32 cellular contexts compared by ENCODE assay signal in genomic region chr16:54055864-54056263, GRCh38.
A peak's percentile ranks its signal among the peaks of the same experiment; 100 is the strongest.
DNase-seq lines count a peak whose midpoint lies in the region; ATAC-seq, FAIRE-seq and TF ChIP-seq lines count a peak whose summit lies in the region.
"Had no signal": no experiment of that assay in that cellular context is flagged by ENCODE, and none has a peak within 500 bp of the region (broad histone marks: within the 10 kb centered on the region; RNA-seq: fewer than 3 reads in every experiment).

No MANE protein-coding gene starts in this region.

- TF ChIP-seq POLR2A in heart left ventricle (IDR thresholded peaks at IDR 0.05) = no peak

- no peak overlapping the region for H3K4me3 ChIP-seq in heart left ventricle
- H3K4me3 ChIP-seq: A549, dorsolateral prefrontal cortex, neural progenitor cell had no signal

- intact Hi-C loops in heart left ventricle (cut with DNase I) (no loop called here), Right ventricle myocardium superior (cut with DNase I) (no loop called here)

- peaks cover 0 to 5% (median 0%) of the 10 kb centered on the region in 12 donors for H3K9me3 ChIP-seq in heart left ventricle
- H3K9me3 ChIP-seq: A549 had no signal

- ATAC-seq in heart left ventricle (peak in 3 of 4 donors; percentile 38 to 62 (median 43)), Right ventricle myocardium superior (ENCODE audit: poor library complexity) (no peak), HG02981 (IDR thresholded peaks at IDR 0.05; ENCODE audit: unreplicated experiment) (no peak)
- ATAC-seq: A549; right cardiac atrium; stimulated activated memory B cell treated with anti-CD40 and anti-IgM and Interleukin-4, amounts not matched to agents 10 μg/mL and 1 μg/mL and 100 μg/mL, for 72 hours had no signal

- peaks cover 0 to 15% (median 0%) of the 10 kb centered on the region in 12 donors for H3K4me1 ChIP-seq in heart left ventricle
- H3K4me1 ChIP-seq: A549 had no signal

- DNase-seq in heart left ventricle = no peak
- DNase-seq in Right ventricle myocardium superior = no peak
- peak; percentile 39 for DNase-seq in RPMI7951 (ENCODE audit: low read depth)
- DNase-seq in dermis microvascular lymphatic vessel endothelial cell (ENCODE audit: low read depth in 2 of 2) = peak; percentile 60 to 81
- DNase-seq in urothelium cell line (ENCODE audit: low spot score) = peak; percentile 19
- no peak for DNase-seq in epidermal melanocyte (ENCODE audit: insufficient read length, low spot score)
- DNase-seq in LoVo (ENCODE audit: low spot score) = no peak
- DNase-seq: activated CD4-positive, alpha-beta T cell treated with anti-CD3 and anti-CD28 coated beads for 4 hours; activated effector memory CD4-positive, alpha-beta T cell treated with anti-CD3 and anti-CD28 coated beads, Interleukin-2, amount 50 U/mL, for 16 hours; activated naive CD8-positive, alpha-beta T cell treated with anti-CD3 and anti-CD28 coated beads, Interleukin-2, amount 10 ng/mL, durations not matched to agents 7 days and 5 days; AML-193; CD4-positive, alpha-beta T cell; dorsolateral prefrontal cortex; EL; head of caudate nucleus; mesenchymal stem cell; NCI-H1105 treated with DMSO at 0.1 percent for 48 hours; NCI-H2029; NCI-H226; NCI-H82; right cardiac atrium; stimulated activated CD4-positive, alpha-beta T cell treated with anti-CD3 and anti-CD28 coated beads, Interleukin-4, amount 100 ng/mL, for 24 hours; substantia nigra; T-helper 9 cell had no signal

- 53 to 70% (median 66%) methylated on average over 3 of the region's 3 CpGs for WGBS in heart left ventricle, 4 donors

- TF ChIP-seq CTCF in heart left ventricle (IDR thresholded peaks at IDR 0.05) = no peak

- no peak for FAIRE-seq in urothelium cell line (lab: Jason Lieb, UNC)
- FAIRE-seq: A549, H1 had no signal

- H3K27me3 ChIP-seq in heart left ventricle = no peaks in the 10 kb centered on the region
- H3K27me3 ChIP-seq: dorsolateral prefrontal cortex, neural progenitor cell had no signal

- H3K36me3 ChIP-seq in heart left ventricle = peaks cover 0 to 5% (median 0%) of the 10 kb centered on the region in 9 donors
- H3K36me3 ChIP-seq: neural progenitor cell had no signal

- no peak overlapping the region for H3K27ac ChIP-seq in heart left ventricle
- H3K27ac ChIP-seq: A549, dorsolateral prefrontal cortex, neural progenitor cell, parathyroid adenoma, RWPE1, VCaP had no signal

Comparison
In these comparisons a context has a peak if more than half of its experiments do, and no peak if none do; other contexts are left out.
1. ATAC-seq: peak in heart left ventricle (3 of 4); none in Right ventricle myocardium superior (single experiment) and HG02981 (single experiment).
2. DNase-seq: peak in RPMI7951 (single experiment), dermis microvascular lymphatic vessel endothelial cell (2 of 2) and urothelium cell line (single experiment); none in heart left ventricle (0 of 5), Right ventricle myocardium superior (single experiment), epidermal melanocyte (single experiment) and LoVo (single experiment).